33 cellular contexts compared by ENCODE assay signal in genomic region chr7:67976490-67976889, GRCh38.
A peak's percentile ranks its signal among the peaks of the same experiment; 100 is the strongest.
DNase-seq lines count a peak whose midpoint lies in the region; ATAC-seq, FAIRE-seq and TF ChIP-seq lines count a peak whose summit lies in the region.
"Had no signal": no experiment of that assay in that cellular context is flagged by ENCODE, and none has a peak within 500 bp of the region (broad histone marks: within the 10 kb centered on the region; RNA-seq: fewer than 3 reads in every experiment).

No MANE protein-coding gene starts in this region.

- FAIRE-seq in HepG2 (lab: Jason Lieb, UNC) (no peak), K562 (lab: Jason Lieb, UNC) (no peak)
- FAIRE-seq: A204.1, A549, D721Med had no signal

- H3K4me3 ChIP-seq in HepG2 (replicated peaks in 1 of 3; ENCODE audit: insufficient read depth in 1 of 3, low read depth in 2 of 3, low read length in 3 of 3): no peak overlapping the region
- H3K4me3 ChIP-seq in right lobe of liver: no peak overlapping the region
- H3K4me3 ChIP-seq in K562: no peak overlapping the region
- H3K4me3 ChIP-seq: A549; BLaER1; BLaER1 treated with 17β-estradiol and CSF1 and Interleukin-3, amounts not matched to agents 10 nM and 100 nM had no signal

- intact Hi-C loops in HepG2 (cut with micrococcal nuclease; ENCODE audit: unreplicated experiment) (no loop called here), right lobe of liver (cut with DNase I) (no loop called here), K562 (cut with micrococcal nuclease) (no loop called here)

- TF ChIP-seq RAD21 in HepG2 (CRISPR knock-in tag; IDR thresholded peaks at IDR 0.05): no peak
- no peak for TF ChIP-seq RAD21 in K562 (CRISPR knock-in tag; conservative IDR thresholded peaks at IDR 0.05 in 1 of 2, IDR thresholded peaks at IDR 0.05 in 1 of 2)

- TF ChIP-seq CTCF in HepG2 (CRISPR knock-in tag; IDR thresholded peaks at IDR 0.05) (no peak), right lobe of liver (IDR thresholded peaks at IDR 0.05) (no peak), K562 (IDR thresholded peaks at IDR 0.05 in 2 of 3, conservative IDR thresholded peaks at IDR 0.05 in 1 of 3; ENCODE audit: insufficient read depth in 2 of 3, low read depth in 1 of 3, low read length in 3 of 3) (no peak)

- BruUV-seq in HepG2 (replicated peaks; lab: Mats Ljungman, UMichigan) (no TSS peak), K562 (replicated peaks; lab: Mats Ljungman, UMichigan) (no TSS peak)

- H3K27ac ChIP-seq in HepG2 (ENCODE audit: extremely low read length, insufficient read depth, low read length): no peak overlapping the region
- H3K27ac ChIP-seq in right lobe of liver: no peak overlapping the region
- H3K27ac ChIP-seq in K562 (ENCODE audit: extremely low read depth, low read depth, low read length): no peak overlapping the region
- H3K27ac ChIP-seq: 22Rv1; A549; BLaER1; BLaER1 treated with 17β-estradiol and CSF1 and Interleukin-3, amounts not matched to agents 10 nM and 100 nM; C4-2B had no signal

- no peak overlapping the region for H2AFZ ChIP-seq in HepG2 (ENCODE audit: low read length)
- H2AFZ ChIP-seq in K562 (ENCODE audit: low read depth, low read length): no peak overlapping the region

- DNase-seq in HepG2 (ENCODE audit: low spot score) (no peak), right lobe of liver (no peak), HEK293T (ENCODE audit: extremely low spot score) (no peak), K562 (ENCODE audit: extremely low read depth in 1 of 4, low spot score in 3 of 4) (no peak), G401 (ENCODE audit: low spot score) (no peak), HK-2 (ENCODE audit: unreplicated experiment) (no peak)
- DNase-seq: 8988T; ACHN; AML-193; BE2C; C1 segment of cervical spinal cord; Caco-2; Calu3; CD4-positive, alpha-beta memory T cell; CD4-positive, alpha-beta T cell; CD4-positive, CD25-positive, alpha-beta regulatory T cell; CD8-positive, alpha-beta memory T cell; CD8-positive, alpha-beta T cell; COR-L47; DMS 273 treated with DMSO at 0.1 percent for 48 hours; DMS153; DMS53; DMS79; DMS79 treated with DMSO at 0.1 percent for 48 hours; DND-41; EL had no signal

- CTCF ChIA-PET in HepG2 (lab: Yijun Ruan, JAX; ENCODE audit: low intra/inter-chr PET ratio, low total read pairs) (no interaction called here), HEK293T (lab: Yijun Ruan, JAX) (interaction anchor here (0.6 kb wide), 1 partner anchor 1192 kb away, joined by 3 read pairs; no protein-coding TSS in a partner anchor), K562 (lab: Yijun Ruan, JAX; ENCODE audit: low intra/inter-chr PET ratio) (no interaction called here)

- ATAC-seq in HepG2 (no peak), right lobe of liver (no peak), K562 (no peak)
- ATAC-seq: A549; CD8-positive, alpha-beta T cell had no signal

- in situ Hi-C loops in HepG2 (cut with HindIII; ENCODE audit: extremely low pct_ligation_motif_present, low pct_unique_long_range_greater_than_20kb) (no loop called here), K562 (cut with MboI) (no loop called here), G401 (cut with HindIII; ENCODE audit: low sequenced_read_pairs) (no loop called here)

- H4K20me1 ChIP-seq in HepG2 (ENCODE audit: insufficient read depth, low read length): no peaks in the 10 kb centered on the region
- no peaks in the 10 kb centered on the region for H4K20me1 ChIP-seq in K562 (replicated peaks; ENCODE audit: control insufficient read depth, insufficient read depth, low read length)
- H4K20me1 ChIP-seq: BLaER1; BLaER1 treated with 17β-estradiol and CSF1 and Interleukin-3, amounts not matched to agents 10 nM and 100 nM had no signal

- no peaks in the 10 kb centered on the region for H3K9me1 ChIP-seq in K562 (ENCODE audit: control insufficient read depth, insufficient read depth, low read length)

- H3K4me1 ChIP-seq in HepG2 (ENCODE audit: insufficient read depth, low read length): no peaks in the 10 kb centered on the region
- no peaks in the 10 kb centered on the region for H3K4me1 ChIP-seq in right lobe of liver
- no peaks in the 10 kb centered on the region for H3K4me1 ChIP-seq in K562 (replicated peaks in 1 of 2; ENCODE audit: control insufficient read depth in 2 of 2, insufficient read depth in 2 of 2, low read length in 2 of 2)
- H3K4me1 ChIP-seq: A549; BE2C; BLaER1; BLaER1 treated with 17β-estradiol and CSF1 and Interleukin-3, amounts not matched to agents 10 nM and 100 nM; Caco-2 had no signal

- H3K4me2 ChIP-seq in HepG2 (ENCODE audit: low read depth, low read length) (no peak overlapping the region), K562 (ENCODE audit: insufficient read depth, low read length) (no peak overlapping the region)
- H3K4me2 ChIP-seq: A549; BLaER1; BLaER1 treated with 17β-estradiol and CSF1 and Interleukin-3, amounts not matched to agents 10 nM and 100 nM had no signal

- no peaks in the 10 kb centered on the region for H3K9me3 ChIP-seq in HepG2 (ENCODE audit: low read length)
- no peaks in the 10 kb centered on the region for H3K9me3 ChIP-seq in right lobe of liver
- H3K9me3 ChIP-seq in K562 (replicated peaks; ENCODE audit: control insufficient read depth, insufficient read depth, low read depth, low read length): no peaks in the 10 kb centered on the region
- H3K9me3 ChIP-seq: BE2C; BLaER1; BLaER1 treated with 17β-estradiol and CSF1 and Interleukin-3, amounts not matched to agents 10 nM and 100 nM; Caco-2 had no signal

- H3K27me3 ChIP-seq in HepG2 (ENCODE audit: control insufficient read depth in 1 of 2, insufficient read depth in 2 of 2, low read length in 2 of 2) (no peaks in the 10 kb centered on the region), right lobe of liver (no peaks in the 10 kb centered on the region), K562 (ENCODE audit: control insufficient read depth in 2 of 2, insufficient read depth in 2 of 2, low read length in 2 of 2) (no peaks in the 10 kb centered on the region; a peak in 1 of 5 replicates)
- H3K27me3 ChIP-seq: BE2C; BLaER1; BLaER1 treated with 17β-estradiol and CSF1 and Interleukin-3, amounts not matched to agents 10 nM and 100 nM had no signal

- POLR2A ChIA-PET in HepG2 (lab: Yijun Ruan, JAX): no interaction called here
- POLR2A ChIA-PET in HEK293T (lab: Yijun Ruan, JAX): no interaction called here
- POLR2A ChIA-PET in K562 (lab: Yijun Ruan, JAX): no interaction called here

- H3K36me3 ChIP-seq in HepG2 (replicated peaks in 1 of 2; ENCODE audit: control insufficient read depth in 1 of 2, insufficient read depth in 2 of 2, low read length in 2 of 2): no peaks in the 10 kb centered on the region
- no peaks in the 10 kb centered on the region for H3K36me3 ChIP-seq in right lobe of liver
- no peaks in the 10 kb centered on the region for H3K36me3 ChIP-seq in K562 (ENCODE audit: control insufficient read depth, insufficient read depth, low read length)
- H3K36me3 ChIP-seq: BE2C; BLaER1; BLaER1 treated with 17β-estradiol and CSF1 and Interleukin-3, amounts not matched to agents 10 nM and 100 nM had no signal

- H3K79me2 ChIP-seq in HepG2 (ENCODE audit: insufficient read depth, low read length): no peaks in the 10 kb centered on the region
- no peaks in the 10 kb centered on the region for H3K79me2 ChIP-seq in K562 (ENCODE audit: control insufficient read depth, insufficient read depth, low read length)

- TF ChIP-seq EP300 in HepG2 (IDR thresholded peaks at IDR 0.05; ENCODE audit: low read depth in 2 of 2, low read length in 2 of 2): no peak
- TF ChIP-seq EP300 in HepG2 (CRISPR knock-in tag; IDR thresholded peaks at IDR 0.05; ENCODE audit: borderline replicate concordance): no peak
- no peak for TF ChIP-seq EP300 in K562 (IDR thresholded peaks at IDR 0.05; ENCODE audit: low read length)

- no peak for TF ChIP-seq POLR2A in HepG2 (IDR thresholded peaks at IDR 0.05; ENCODE audit: insufficient read depth in 1 of 2, low read depth in 2 of 2, low read length in 2 of 2)
- TF ChIP-seq POLR2A in right lobe of liver (IDR thresholded peaks at IDR 0.05): no peak
- no peak for TF ChIP-seq POLR2A in K562 (conservative IDR thresholded peaks at IDR 0.05)

- H3K9ac ChIP-seq in HepG2 (ENCODE audit: insufficient read depth, low read depth, low read length) (no peak overlapping the region), K562 (ENCODE audit: insufficient read depth in 1 of 2, low read depth in 2 of 2, low read length in 2 of 2) (no peak overlapping the region)
- H3K9ac ChIP-seq: BLaER1; BLaER1 treated with 17β-estradiol and CSF1 and Interleukin-3, amounts not matched to agents 10 nM and 100 nM had no signal

- WGBS in HepG2 (ENCODE audit: low lambda C conversion rate): 34% methylated on average over 3 of the region's 3 CpGs
- whole genome bisulfite sequencing in right lobe of liver (ENCODE audit: insufficient coverage, low coverage, low lambda C conversion rate, missing lambda C conversion rate): 83% methylated on average over 3 of the region's 3 CpGs
- 15% methylated on average over 3 of the region's 3 CpGs for WGBS in K562 (ENCODE audit: insufficient coverage, low coverage, missing lambda C conversion rate)

TF ChIP-seq in HepG2, 621 proteins besides CTCF, POLR2A, EP300 and RAD21 (continues in another document):
- TF ChIP-seq ZNF530 (CRISPR knock-in tag; IDR thresholded peaks at IDR 0.05; ENCODE audit: low read depth) (no peak), KLF16 (CRISPR knock-in tag; IDR thresholded peaks at IDR 0.05) (no peak)

TF ChIP-seq in HEK293T, 16 proteins besides CTCF, POLR2A, EP300 and RAD21:
- TF ChIP-seq ARNT (IDR thresholded peaks at IDR 0.05): no peak
- no peak for TF ChIP-seq FOXA1 (IDR thresholded peaks at IDR 0.05)
- TF ChIP-seq ELF4 (IDR thresholded peaks at IDR 0.05): peak; percentile 51
- no peak for TF ChIP-seq LEF1 (IDR thresholded peaks at IDR 0.05; ENCODE audit: borderline replicate concordance)

TF ChIP-seq in K562, 482 proteins besides CTCF, POLR2A, EP300 and RAD21 (continues in another document):
- no peak for TF ChIP-seq ILK (tag; IDR thresholded peaks at IDR 0.05; ENCODE audit: borderline replicate concordance, low read depth)
